Comparison of ENCODE assay signal across 1 cellular context in genomic region chr20:64080013-64080812, GRCh38.
TF ChIP-seq lines count a peak whose summit lies in the region.

OPRL1 (plus strand) TSS chr20:64080082; CDS start chr20:64092721, 12,639 bp downstream.

TF ChIP-seq in HepG2, 621 proteins besides CTCF, POLR2A, EP300 and RAD21 (continued from another document and continues in another):
- no peak for TF ChIP-seq HMGXB3 (CRISPR knock-in tag; IDR thresholded peaks at IDR 0.05; ENCODE audit: borderline replicate concordance)
- TF ChIP-seq ZNF562 (CRISPR knock-in tag; IDR thresholded peaks at IDR 0.05; ENCODE audit: borderline replicate concordance), result no peak
- no peak for TF ChIP-seq GPN1 (CRISPR knock-in tag; IDR thresholded peaks at IDR 0.05; ENCODE audit: borderline replicate concordance)
- no peak for TF ChIP-seq ZNF550 (CRISPR knock-in tag; IDR thresholded peaks at IDR 0.05; ENCODE audit: borderline replicate concordance)
- TF ChIP-seq SCMH1 (CRISPR knock-in tag; IDR thresholded peaks at IDR 0.05; ENCODE audit: borderline replicate concordance), result no peak
- peak; percentile 63; the same call in 1 of the 2 replicates for TF ChIP-seq ZNF564 (CRISPR knock-in tag; IDR thresholded peaks at IDR 0.05)
- no peak for TF ChIP-seq ZBTB1 (CRISPR knock-in tag; IDR thresholded peaks at IDR 0.05; ENCODE audit: borderline replicate concordance)
- TF ChIP-seq CHCHD3 (CRISPR knock-in tag; IDR thresholded peaks at IDR 0.05), result no peak
- no peak for TF ChIP-seq HNF4G (IDR thresholded peaks at IDR 0.05; ENCODE audit: borderline replicate concordance, low read depth, low read length)
- TF ChIP-seq HNF4G (CRISPR knock-in tag; IDR thresholded peaks at IDR 0.05; ENCODE audit: borderline replicate concordance, low read depth), result no peak
- no peak; the same call in 1 of the 2 replicates for TF ChIP-seq ZNF430 (CRISPR knock-in tag; IDR thresholded peaks at IDR 0.05)
- TF ChIP-seq TFDP2 (CRISPR knock-in tag; IDR thresholded peaks at IDR 0.05), result no peak
- peak; percentile 69; the same call in 1 of the 2 replicates for TF ChIP-seq ZNF713 (CRISPR knock-in tag; IDR thresholded peaks at IDR 0.05)
- TF ChIP-seq MAFG (CRISPR knock-in tag; IDR thresholded peaks at IDR 0.05), result no peak
- no peak for TF ChIP-seq ZNF10 (CRISPR knock-in tag; IDR thresholded peaks at IDR 0.05; ENCODE audit: borderline replicate concordance, low read depth)
- TF ChIP-seq ATF5 (CRISPR knock-in tag; IDR thresholded peaks at IDR 0.05; ENCODE audit: low read depth), result no peak
- TF ChIP-seq SRSF4 (IDR thresholded peaks at IDR 0.05; ENCODE audit: low read depth, low read length, poor library complexity, severe bottlenecking), result no peak
- TF ChIP-seq SIX1 (CRISPR knock-in tag; IDR thresholded peaks at IDR 0.05; ENCODE audit: borderline replicate concordance), result no peak
- no peak for TF ChIP-seq IRF9 (CRISPR knock-in tag; IDR thresholded peaks at IDR 0.05; ENCODE audit: borderline replicate concordance)
- TF ChIP-seq CBFB (CRISPR knock-in tag; IDR thresholded peaks at IDR 0.05), result no peak
- TF ChIP-seq CBX1 (IDR thresholded peaks at IDR 0.05; ENCODE audit: low read depth), result no peak
- no peak for TF ChIP-seq ADNP (CRISPR knock-in tag; IDR thresholded peaks at IDR 0.05)
- no peak for TF ChIP-seq ZNF569 (CRISPR knock-in tag; IDR thresholded peaks at IDR 0.05; ENCODE audit: borderline replicate concordance)
- no peak for TF ChIP-seq ZNF670 (CRISPR knock-in tag; IDR thresholded peaks at IDR 0.05; ENCODE audit: borderline replicate concordance)
- TF ChIP-seq ATF4 (CRISPR knock-in tag; IDR thresholded peaks at IDR 0.05), result no peak
- no peak for TF ChIP-seq ZNF280D (CRISPR knock-in tag; IDR thresholded peaks at IDR 0.05)
- TF ChIP-seq IKZF4 (CRISPR knock-in tag; IDR thresholded peaks at IDR 0.05; ENCODE audit: borderline replicate concordance, low read depth, not compliant biosample characterization), result no peak
- TF ChIP-seq ZNF451 (CRISPR knock-in tag; IDR thresholded peaks at IDR 0.05), result no peak
- no peak for TF ChIP-seq ZHX2 (IDR thresholded peaks at IDR 0.05; ENCODE audit: low read depth)
- no peak for TF ChIP-seq ZHX2 (CRISPR knock-in tag; IDR thresholded peaks at IDR 0.05; ENCODE audit: borderline replicate concordance)
- no peak for TF ChIP-seq CCAR2 (optimal IDR thresholded peaks at IDR 0.05; ENCODE audit: low read depth, low read length)
- no peak for TF ChIP-seq CREB1 (IDR thresholded peaks at IDR 0.05)
- TF ChIP-seq CREB1 (CRISPR knock-in tag; IDR thresholded peaks at IDR 0.05), result no peak
- no peak for TF ChIP-seq ZNF446 (CRISPR knock-in tag; IDR thresholded peaks at IDR 0.05)
- TF ChIP-seq MEIS1 (CRISPR knock-in tag; IDR thresholded peaks at IDR 0.05; ENCODE audit: borderline replicate concordance), result no peak; the same call in 1 of the 2 replicates
- TF ChIP-seq ZNF773 (CRISPR knock-in tag; IDR thresholded peaks at IDR 0.05; ENCODE audit: borderline replicate concordance), result no peak
